1 cellular context compared by ENCODE assay signal in genomic region chr20:34310481-34311117, GRCh38.
A peak's percentile ranks its signal among the peaks of the same experiment; 100 is the strongest.
TF ChIP-seq lines count a peak whose summit lies in the region.

No MANE protein-coding gene starts in this region.

TF ChIP-seq in liver, 16 proteins besides CTCF, POLR2A, EP300 and RAD21 (continued from another document):
- TF ChIP-seq REST (IDR thresholded peaks at IDR 0.05) = no peak
- peak; percentile 29 to 70 for TF ChIP-seq RXRA (IDR thresholded peaks at IDR 0.05)
- TF ChIP-seq YY1 (IDR thresholded peaks at IDR 0.05) = peak; percentile 29
- peak; percentile 50 to 81 for TF ChIP-seq HNF4A (conservative IDR thresholded peaks at IDR 0.05)
- TF ChIP-seq HNF4G (IDR thresholded peaks at IDR 0.05) = peak; percentile 13
- TF ChIP-seq GABPA (IDR thresholded peaks at IDR 0.05 in 1 of 2, conservative IDR thresholded peaks at IDR 0.05 in 1 of 2) = no peak
- TF ChIP-seq JUND (IDR thresholded peaks at IDR 0.05) = peak in 1 of 2 donors; percentile 38
- TF ChIP-seq SP1 (IDR thresholded peaks at IDR 0.05) = no peak
